Comparison of ENCODE assay signal across 1 cellular context in genomic region chr4:87920478-87920877, GRCh38.
A peak's percentile ranks its signal among the peaks of the same experiment; 100 is the strongest.
TF ChIP-seq lines count a peak whose summit lies in the region.

No MANE protein-coding gene starts in this region.

TF ChIP-seq in WTC11, 78 proteins besides CTCF, POLR2A, EP300 and RAD21 (continued from another document):
- TF ChIP-seq ARID4B (CRISPR knock-in tag; IDR thresholded peaks at IDR 0.05; ENCODE audit: borderline replicate concordance) (no peak), USF2 (CRISPR knock-in tag; IDR thresholded peaks at IDR 0.05) (peak; percentile 36; the same call in 1 of the 2 replicates), GRHL2 (CRISPR knock-in tag; IDR thresholded peaks at IDR 0.05; ENCODE audit: insufficient replicate concordance, severe bottlenecking) (no peak)
TF ChIP-seq in WTC11: peak in this region for 1.
